9 cellular contexts compared by ENCODE assay signal in genomic region chr2:9380702-9381628, GRCh38. TPM values are rescaled to one million over a fixed set of nuclear protein-coding genes. Genes with fewer than 3 reads are reported as not detected.
DNase-seq lines count a peak whose midpoint lies in the region; ATAC-seq, FAIRE-seq and TF ChIP-seq lines count a peak whose summit lies in the region.
"Had no signal": no experiment of that assay in that cellular context is flagged by ENCODE, and none has a peak within 500 bp of the region (broad histone marks: within the 10 kb centered on the region; RNA-seq: fewer than 3 reads in every experiment).

No MANE protein-coding gene starts in this region.

- intact Hi-C loops in A673 (cut with micrococcal nuclease; ENCODE audit: unreplicated experiment) (no loop called here), mucosa of descending colon (cut with DNase I, micrococcal nuclease) (no loop called here)

- no TSS peak for BruUV-seq in A673 (replicated peaks; lab: Mats Ljungman, UMichigan)

- H3K4me1 ChIP-seq in A673 (ENCODE audit: insufficient read depth, low read length, poor library complexity, severe bottlenecking) (peaks cover 44% of the 10 kb centered on the region), H1 (replicated peaks in 1 of 4; ENCODE audit: control insufficient read depth in 3 of 4, insufficient read depth in 4 of 4, low read length in 3 of 4) (peaks cover 0 to 9% (median 4%) of the 10 kb centered on the region in 4 experiments; a peak in 4 of 7 replicates), mucosa of descending colon (ENCODE audit: low read depth) (peaks cover 17% of the 10 kb centered on the region)

- no peaks in the 10 kb centered on the region for H3K79me1 ChIP-seq in H1 (ENCODE audit: low read depth, low read length)

- WGBS in H1 (ENCODE audit: extremely low coverage in 1 of 2, insufficient coverage in 1 of 2, insufficient read length in 1 of 2, insufficient replicate concordance in 2 of 2, low coverage in 1 of 2, low lambda C conversion rate in 2 of 2, missing lambda C conversion rate in 1 of 2), 2 experiments = 91% methylated on average over 18 of the region's 18 CpGs; no CpG with 5 or more reads in 1 of the 2 experiments

- no peak overlapping the region for H2AK5ac ChIP-seq in H1 (ENCODE audit: low read depth, low read length)

- no peak overlapping the region; the same call in 1 of the 2 replicates for H2BK5ac ChIP-seq in H1 (ENCODE audit: low read depth, low read length)

- no peak overlapping the region for H2BK15ac ChIP-seq in H1 (ENCODE audit: low read length)

- FAIRE-seq in H1 (lab: Jason Lieb, UNC) = no peak

- no peaks in the 10 kb centered on the region for H3K27me3 ChIP-seq in A673 (replicated peaks; ENCODE audit: insufficient read depth, low read depth, low read length, poor library complexity)
- no peaks in the 10 kb centered on the region for H3K27me3 ChIP-seq in H1 (replicated peaks in 1 of 4; ENCODE audit: control insufficient read depth in 3 of 4, extremely low read depth in 1 of 4, insufficient read depth in 3 of 4, low read length in 3 of 4)

- 0 out of 2 replicates have a peak overlapping the region, but pooled peaks have one; percentile 15 for H4K8ac ChIP-seq in H1 (ENCODE audit: extremely low read depth, insufficient read depth, low read length)

- H4K20me1 ChIP-seq in H1 (replicated peaks in 1 of 2; ENCODE audit: control insufficient read depth in 1 of 2, insufficient read depth in 2 of 2, low read length in 2 of 2) = no peaks in the 10 kb centered on the region

- peak; percentile 94 for DNase-seq in A673 (ENCODE audit: low spot score)
- peak; percentile 89 for DNase-seq in NCI-H226
- DNase-seq in H1 (ENCODE audit: low read depth in 1 of 2, low spot score in 2 of 2) = no peak
- peak in 1 of 3 donors; percentile 36 for DNase-seq in mucosa of descending colon
- DNase-seq in activated effector memory CD4-positive, alpha-beta T cell treated with anti-CD3 and anti-CD28 coated beads, Interleukin-2, amount 50 U/mL, for 16 hours = no peak
- DNase-seq in SW480 (ENCODE audit: low spot score) = no peak
- DNase-seq in activated CD8-positive, alpha-beta memory T cell treated with anti-CD3 and anti-CD28 coated beads, Interleukin-2, amount 50 U/mL, for 48 hours = no peak
- DNase-seq: retina had no signal

- no peak for TF ChIP-seq RAD21 in H1 (IDR thresholded peaks at IDR 0.05 in 1 of 2, conservative IDR thresholded peaks at IDR 0.05 in 1 of 2; ENCODE audit: low read depth in 2 of 2, low read length in 2 of 2)

- H4K91ac ChIP-seq in H1 (replicated peaks; ENCODE audit: insufficient read length, low read length) = no peak overlapping the region

- no peak for TF ChIP-seq EP300 in H1 (IDR thresholded peaks at IDR 0.05; ENCODE audit: borderline replicate concordance in 1 of 2, low read depth in 2 of 2, low read length in 2 of 2)

- no peak overlapping the region for H3K4ac ChIP-seq in H1 (replicated peaks; ENCODE audit: insufficient read length, low read depth, low read length)

- ATAC-seq in mucosa of descending colon (peak; percentile 86), HG02798 (IDR thresholded peaks at IDR 0.05; ENCODE audit: poor library complexity, unreplicated experiment) (no peak)

- no peak overlapping the region for H3K23ac ChIP-seq in H1 (ENCODE audit: insufficient read length)

- no peaks in the 10 kb centered on the region for H3K79me2 ChIP-seq in H1 (ENCODE audit: control insufficient read depth in 1 of 2, insufficient read depth in 2 of 2, low read length in 2 of 2)

- no peak for TF ChIP-seq POLR2A in H1 (IDR thresholded peaks at IDR 0.05; ENCODE audit: control extremely low read depth in 1 of 2, low read depth in 2 of 2, low read length in 2 of 2)

- H3K9me3 ChIP-seq in A673 (ENCODE audit: low read depth, low read length, poor library complexity, severe bottlenecking) (no peaks in the 10 kb centered on the region), H1 (ENCODE audit: insufficient read depth in 2 of 2, low read depth in 1 of 2, low read length in 1 of 2) (no peaks in the 10 kb centered on the region), mucosa of descending colon (no peaks in the 10 kb centered on the region)

- no peak overlapping the region for H3K56ac ChIP-seq in H1 (replicated peaks; ENCODE audit: insufficient read length, low read depth, low read length)

- no peak overlapping the region for H3K18ac ChIP-seq in H1 (ENCODE audit: extremely low read depth, low read length)

- H3K36me3 ChIP-seq in A673 (ENCODE audit: insufficient read depth, low read length, poor library complexity, severe bottlenecking) (peaks cover 26% of the 10 kb centered on the region), H1 (ENCODE audit: control insufficient read depth in 2 of 4, insufficient read depth in 4 of 4, low read length in 3 of 4) (peaks cover 0 to 6% (median 2%) of the 10 kb centered on the region in 4 experiments; a peak in 2 of 8 replicates), mucosa of descending colon (ENCODE audit: low read depth) (no peaks in the 10 kb centered on the region)

- H3K4me3 ChIP-seq in A673 (ENCODE audit: low read depth, low read length, poor library complexity, severe bottlenecking) (no peak overlapping the region), H1 (ENCODE audit: extremely low read depth in 1 of 4, insufficient read depth in 2 of 4, low read depth in 3 of 4, low read length in 4 of 4) (no peak overlapping the region), mucosa of descending colon (no peak overlapping the region)

- no peak overlapping the region for H3K4me2 ChIP-seq in H1 (ENCODE audit: insufficient read depth in 1 of 2, low read depth in 2 of 2, low read length in 2 of 2)

- CTCF ChIA-PET in A673 (lab: Charles Lee) = interaction anchor here (1.2 kb wide), 1 partner anchor 9 kb away, joined by 3 read pairs; no protein-coding TSS in a partner anchor
- CTCF ChIA-PET in H1 (lab: Charles Lee; ENCODE audit: partially characterized antibody) = interaction anchor here (0.6 to 2.1 kb wide), 4 partner anchors 10 to 478 kb away, joined by 3 to 8 read pairs (median 5); no protein-coding TSS in a partner anchor

- no peak for TF ChIP-seq CTCF in A673 (conservative IDR thresholded peaks at IDR 0.05; ENCODE audit: low read depth, low read length)
- TF ChIP-seq CTCF in H1 (IDR thresholded peaks at IDR 0.05; ENCODE audit: control extremely low read depth in 1 of 3, insufficient read depth in 1 of 3, low read depth in 1 of 3, low read length in 3 of 3) = no peak
- no peak for TF ChIP-seq CTCF in mucosa of descending colon (IDR thresholded peaks at IDR 0.05)

- no peak overlapping the region for H3K14ac ChIP-seq in H1 (ENCODE audit: insufficient read length)

- H2BK120ac ChIP-seq in H1 (replicated peaks; ENCODE audit: low read depth, low read length) = no peak overlapping the region

- H2AFZ ChIP-seq in H1 (ENCODE audit: low read length) = no peak overlapping the region

- H2BK20ac ChIP-seq in H1 (ENCODE audit: low read length) = no peak overlapping the region

- H3K23me2 ChIP-seq in H1 (ENCODE audit: low read depth, low read length) = no peaks in the 10 kb centered on the region

- H2BK12ac ChIP-seq in H1 (ENCODE audit: low read depth, low read length) = no peak overlapping the region

- no peak overlapping the region for H3K9ac ChIP-seq in H1 (replicated peaks in 1 of 4; ENCODE audit: extremely low read depth in 1 of 4, low read depth in 3 of 4, low read length in 3 of 4)

- POLR2A ChIA-PET in A673 (lab: Charles Lee; ENCODE audit: low non-redundant PET) (no interaction called here), H1 (lab: Charles Lee; ENCODE audit: partially characterized antibody) (interaction anchor here (1.7 kb wide), 1 partner anchor 42 kb away, joined by 4 read pairs; the partner anchor contains the start of gene ITGB1BP1)

- peak overlapping the region; percentile 82 for H3K27ac ChIP-seq in A673 (ENCODE audit: low read depth, low read length, poor library complexity, severe bottlenecking)
- H3K27ac ChIP-seq in H1 (ENCODE audit: low read depth, low read length) = no peak overlapping the region

- no peak overlapping the region for H4K5ac ChIP-seq in H1 (ENCODE audit: insufficient read length, low read depth, low read length)

TF ChIP-seq in H1, 55 proteins besides CTCF, POLR2A, EP300 and RAD21 (continues in another document):
- TF ChIP-seq CBX5 (IDR thresholded peaks at IDR 0.05; ENCODE audit: low read depth, low read length) (no peak), CREB1 (IDR thresholded peaks at IDR 0.05) (no peak), KDM4A (IDR thresholded peaks at IDR 0.05; ENCODE audit: low read depth, low read length, severe bottlenecking) (no peak), FOSL1 (IDR thresholded peaks at IDR 0.05; ENCODE audit: insufficient read depth, low read depth, low read length) (no peak), ATF3 (IDR thresholded peaks at IDR 0.05; ENCODE audit: insufficient read depth, low read depth, low read length) (no peak), SAP30 (IDR thresholded peaks at IDR 0.05; ENCODE audit: insufficient read depth, insufficient replicate concordance, low read length) (no peak), RBBP5 (IDR thresholded peaks at IDR 0.05; ENCODE audit: borderline replicate concordance, low read depth, low read length) (no peak)

RNA-seq across cellular contexts. Expression of gene ITGB1BP1, which starts 42.4 kb away (rescaled TPM):
- total RNA-seq in A673 (2021) (115 and 138 TPM in 2 replicates), mucosa of descending colon (10 to 100 TPM; 34.7 to 78.3 (median 41.0) TPM)
- total RNA-seq in H1 (2021; fragmentation: NEBNext Ultra II Directional; extraction: Animal tissue kit (Norgen Biotek cat#: 25700)) = 45.4 and 50.1 TPM in 2 replicates
- 8.9 and 16.1 TPM in 2 replicates for polyA plus RNA-seq in H1 (2011; rRNA removed)
- 18.5 TPM for polyA plus RNA-seq in H1 (2011; cell fraction: cytosol; rRNA removed)
- 8.6 TPM for polyA plus RNA-seq in H1 (2011; cell fraction: nucleus; rRNA removed)
- polyA plus RNA-seq in H1 (2012, experiment 1 of 2) = 30.5 to 43.9 TPM (median 32.6 TPM) in 4 replicates
- 11.6 TPM for polyA plus RNA-seq in H1 (2012, experiment 2 of 2)
- 34.6 TPM for polyA plus RNA-seq in H1 (2013, experiment 1 of 2)
- 34.6 TPM for polyA plus RNA-seq in H1 (2013, experiment 2 of 2)
- polyA minus RNA-seq in H1 (2011; rRNA and poly(A)+ RNA removed) = 7.3 and 9.3 TPM in 2 replicates
- polyA minus RNA-seq in H1 (2011; cell fraction: cytosol; rRNA and poly(A)+ RNA removed) = 8.7 TPM
- polyA minus RNA-seq in H1 (2011; cell fraction: nucleus; rRNA and poly(A)+ RNA removed) = 9.3 TPM

RNA-seq across cellular contexts. Expression of gene CPSF3, which starts 42.5 kb away (rescaled TPM):
- total RNA-seq in A673 (2021) (86.8 and 87.2 TPM in 2 replicates), mucosa of descending colon (10 to 100 TPM; 20.0 to 26.2 (median 20.9) TPM)
- 90.1 and 93.3 TPM in 2 replicates for total RNA-seq in H1 (2021; fragmentation: NEBNext Ultra II Directional; extraction: Animal tissue kit (Norgen Biotek cat#: 25700))
- polyA plus RNA-seq in H1 (2011; rRNA removed) = 34.8 and 44.5 TPM in 2 replicates
- polyA plus RNA-seq in H1 (2011; cell fraction: cytosol; rRNA removed) = 45.5 TPM
- 19.9 TPM for polyA plus RNA-seq in H1 (2011; cell fraction: nucleus; rRNA removed)
- 82.3 to 139 TPM (median 89.0 TPM) in 4 replicates for polyA plus RNA-seq in H1 (2012, experiment 1 of 2)
- 7.4 TPM for polyA plus RNA-seq in H1 (2012, experiment 2 of 2)
- 65.7 TPM for polyA plus RNA-seq in H1 (2013, experiment 1 of 2)
- polyA plus RNA-seq in H1 (2013, experiment 2 of 2) = 62.7 TPM
- 47.9 and 55.2 TPM in 2 replicates for polyA minus RNA-seq in H1 (2011; rRNA and poly(A)+ RNA removed)
- 43.7 TPM for polyA minus RNA-seq in H1 (2011; cell fraction: cytosol; rRNA and poly(A)+ RNA removed)
- polyA minus RNA-seq in H1 (2011; cell fraction: nucleus; rRNA and poly(A)+ RNA removed) = 53.2 TPM

Comparison
In these comparisons a context has a peak if more than half of its experiments do, and no peak if none do; other contexts are left out.
1. DNase-seq: peak in A673 (single experiment) and NCI-H226 (single experiment); none in H1 (0 of 2), activated effector memory CD4-positive, alpha-beta T cell treated with anti-CD3 and anti-CD28 coated beads, Interleukin-2, amount 50 U/mL, for 16 hours (single experiment), SW480 (single experiment) and activated CD8-positive, alpha-beta memory T cell treated with anti-CD3 and anti-CD28 coated beads, Interleukin-2, amount 50 U/mL, for 48 hours (single experiment).